In the genomic region with DNA sequence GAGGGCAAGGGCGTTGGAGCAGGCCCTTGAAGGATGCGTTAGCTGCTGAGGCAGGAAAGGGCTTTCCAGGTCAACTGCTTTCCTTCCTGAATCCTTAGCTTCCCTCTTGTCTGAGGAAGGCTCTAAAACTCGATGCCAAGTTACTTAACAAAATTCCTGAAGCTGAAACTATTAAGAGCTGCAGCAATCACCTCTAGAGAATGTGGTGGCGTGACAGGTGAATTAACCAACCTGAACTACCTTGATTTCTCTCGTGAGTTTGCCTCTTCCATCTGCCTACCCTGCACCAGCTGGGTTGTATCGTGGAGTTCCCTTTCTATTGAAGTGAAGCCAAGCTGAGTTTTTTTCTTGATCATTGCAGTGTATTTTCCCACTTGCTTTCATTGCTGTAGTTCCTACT, we compare ENCODE assay signal across 15 cellular contexts.
"Had no signal": no experiment of that assay in that cellular context is flagged by ENCODE, and none has a peak within 500 bp of the region (broad histone marks: within the 10 kb centered on the region; RNA-seq: fewer than 3 reads in every experiment).

No MANE protein-coding gene starts in this region.

- H3K9me3 Mint-ChIP-seq: activated CD4-positive, alpha-beta T cell treated with anti-CD3 and anti-CD28 coated beads, Interleukin-2, amount 10 ng/mL, durations not matched to agents 7 days and 5 days; activated T-helper 2 cell treated with anti-CD3 and anti-CD28 coated beads, Interferon-gamma antibody, Interleukin-2, Interleukin-4, amounts not matched to agents 10 μg/mL and 5 μg/mL and 100 μg/mL, durations not matched to agents 14 hours and 24 hours and 36 hours; natural killer cell treated with Interleukin-12 subunit alpha and Interleukin-12 subunit beta and Interleukin-15 and Interleukin-18, amount 100 ng/mL, for 72 hours had no signal

- H3K4me1 ChIP-seq: adrenal gland, body of pancreas, testis had no signal

- ATAC-seq: body of pancreas; esophagus mucosa; stimulated activated naive CD8-positive, alpha-beta T cell treated with anti-CD3 and anti-CD28 coated beads, Interleukin-15, Interleukin-2, amounts not matched to agents 100 U/mL and 50 U/mL, for 24 hours had no signal

- H3K36me3 ChIP-seq: adrenal gland had no signal

- H3K27me3 ChIP-seq: adrenal gland, body of pancreas, testis had no signal

- H3K36me3 Mint-ChIP-seq: natural killer cell treated with Interleukin-12 subunit alpha and Interleukin-12 subunit beta and Interleukin-15 and Interleukin-18, amount 100 ng/mL, for 72 hours had no signal

- H3K9me3 ChIP-seq: adrenal gland, body of pancreas, testis had no signal

- H3K27me3 Mint-ChIP-seq: activated CD4-positive, alpha-beta T cell treated with anti-CD3 and anti-CD28 coated beads, Interleukin-2, amount 10 ng/mL, durations not matched to agents 7 days and 5 days had no signal

- DNase-seq: activated CD4-positive, alpha-beta T cell treated with anti-CD3 and anti-CD28 coated beads, Interleukin-2, amount 10 ng/mL, durations not matched to agents 7 days and 5 days; activated CD4-positive, CD25-positive, alpha-beta regulatory T cell; activated naive CD4-positive, alpha-beta T cell treated with anti-CD3 and anti-CD28 coated beads, Interleukin-2, amount 50 U/mL, for 16 hours; activated T-cell treated with anti-CD3 and anti-CD28 coated beads for 4 hours; adrenal gland; body of pancreas; dermis blood vessel endothelial cell; glutamatergic neuron; stimulated activated CD4-positive, alpha-beta T cell treated with anti-CD3 and anti-CD28 coated beads, Interleukin-4, amount 100 ng/mL, for 1 hour; stimulated activated CD8-positive, alpha-beta memory T cell treated with anti-CD3 and anti-CD28 coated beads, Interleukin-4, amount 100 ng/mL, for 48 hours; stimulated activated naive CD8-positive, alpha-beta T cell treated with anti-CD3 and anti-CD28 coated beads, Interleukin-15, Interleukin-2, amounts not matched to agents 100 U/mL and 50 U/mL, for 24 hours; testis had no signal

- H3K27ac ChIP-seq: adrenal gland, body of pancreas, testis had no signal

- H3K27ac Mint-ChIP-seq: activated CD4-positive, alpha-beta T cell treated with anti-CD3 and anti-CD28 coated beads, Interleukin-2, amount 10 ng/mL, durations not matched to agents 7 days and 5 days; activated T-helper 2 cell treated with anti-CD3 and anti-CD28 coated beads, Interferon-gamma antibody, Interleukin-2, Interleukin-4, amounts not matched to agents 10 μg/mL and 5 μg/mL and 100 μg/mL, durations not matched to agents 14 hours and 24 hours and 36 hours; natural killer cell treated with Interleukin-12 subunit alpha and Interleukin-12 subunit beta and Interleukin-15 and Interleukin-18, amount 100 ng/mL, for 72 hours had no signal

- H3K4me3 Mint-ChIP-seq: activated CD4-positive, alpha-beta T cell treated with anti-CD3 and anti-CD28 coated beads, Interleukin-2, amount 10 ng/mL, durations not matched to agents 7 days and 5 days; natural killer cell treated with Interleukin-12 subunit alpha and Interleukin-12 subunit beta and Interleukin-15 and Interleukin-18, amount 100 ng/mL, for 72 hours had no signal

- H3K4me1 Mint-ChIP-seq: activated CD4-positive, alpha-beta T cell treated with anti-CD3 and anti-CD28 coated beads, Interleukin-2, amount 10 ng/mL, durations not matched to agents 7 days and 5 days had no signal

- H3K4me3 ChIP-seq: adrenal gland, body of pancreas, testis had no signal
